ENCODE assay signal across 11 cellular contexts in the genomic region with DNA sequence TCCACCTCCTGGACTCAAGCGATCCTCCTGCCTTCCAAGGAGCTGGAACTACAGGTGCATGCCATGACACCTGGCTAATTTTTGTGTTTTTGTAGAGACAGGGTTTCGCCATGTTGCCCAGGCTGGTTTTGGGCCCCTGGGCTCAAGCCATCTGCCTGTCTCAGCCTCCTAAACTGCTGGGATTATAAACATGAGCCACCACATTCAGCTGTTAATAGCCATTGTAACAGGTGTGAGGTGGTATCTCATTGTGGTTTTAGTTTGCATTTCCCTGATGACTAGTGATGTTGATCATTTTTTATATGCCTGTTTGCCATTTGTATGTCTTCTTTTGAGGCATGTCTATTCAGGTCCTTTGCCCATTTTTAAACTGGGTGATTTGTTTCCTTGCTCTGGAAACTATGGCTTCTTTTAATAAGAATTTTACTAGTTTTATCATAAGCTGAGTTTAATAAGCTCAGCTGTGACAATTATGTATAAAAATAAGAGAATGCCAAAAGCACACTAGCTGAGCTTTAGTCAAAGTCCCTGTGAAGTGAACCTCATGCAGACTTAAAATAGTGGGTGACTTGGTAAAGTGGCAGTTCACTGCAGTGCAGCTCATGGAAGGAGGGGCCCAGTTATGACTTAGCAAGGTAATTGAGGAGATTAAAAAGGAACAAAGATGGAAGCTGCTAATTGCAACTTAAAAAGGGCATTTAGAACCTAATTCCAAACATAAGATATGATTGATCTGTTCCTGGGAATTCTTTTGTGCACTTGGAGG.
DNase-seq lines count a peak whose midpoint lies in the region; ATAC-seq and TF ChIP-seq lines count a peak whose summit lies in the region.
"Had no signal": no experiment of that assay in that cellular context is flagged by ENCODE, and none has a peak within 500 bp of the region (broad histone marks: within the 10 kb centered on the region; RNA-seq: fewer than 3 reads in every experiment).

No MANE protein-coding gene starts in this region.

- peak; percentile 71 for ATAC-seq in GM19324 (IDR thresholded peaks at IDR 0.05; ENCODE audit: low FRiP score, unreplicated experiment)
- no peak for ATAC-seq in HG02610 (IDR thresholded peaks at IDR 0.05; ENCODE audit: unreplicated experiment)

- H3K4me3 ChIP-seq in GM12865 (ENCODE audit: low read depth, low read length) = no peak overlapping the region
- H3K4me3 ChIP-seq in epithelial cell of esophagus (ENCODE audit: low read length) = no peak overlapping the region
- H3K4me3 ChIP-seq: PC-9, testis had no signal

- DNase-seq in GM12865 (ENCODE audit: low read depth) = peak; percentile 15
- DNase-seq in NCI-H524 (lab: John Stamatoyannopoulos, UW) = peak; percentile 63 to 87
- peak; percentile 55 for DNase-seq in epithelial cell of esophagus (ENCODE audit: low read depth)
- DNase-seq in iPS-NIHi11 (ENCODE audit: low spot score) = no peak
- DNase-seq in stimulated activated CD4-positive, alpha-beta T cell treated with anti-CD3 and anti-CD28 coated beads, Interleukin-2, amount 100 ng/mL, for 48 hours = no peak
- DNase-seq: effector CD4-positive, alpha-beta T cell; PC-9; SK-N-SH; testis had no signal

- TF ChIP-seq CTCF in GM12865 (IDR thresholded peaks at IDR 0.05; ENCODE audit: insufficient read depth, low read depth, low read length, missing control alignments) (no peak), epithelial cell of esophagus (IDR thresholded peaks at IDR 0.05; ENCODE audit: insufficient read depth, low read depth, low read length, missing control alignments) (no peak)

Comparison
In these comparisons a context has a peak if more than half of its experiments do, and no peak if none do; other contexts are left out.
1. DNase-seq: peak in GM12865 (single experiment), NCI-H524 (2 of 2) and epithelial cell of esophagus (single experiment); none in iPS-NIHi11 (single experiment) and stimulated activated CD4-positive, alpha-beta T cell treated with anti-CD3 and anti-CD28 coated beads, Interleukin-2, amount 100 ng/mL, for 48 hours (0 of 2).